ENCODE assay signal across 1 cellular context in the genomic region with DNA sequence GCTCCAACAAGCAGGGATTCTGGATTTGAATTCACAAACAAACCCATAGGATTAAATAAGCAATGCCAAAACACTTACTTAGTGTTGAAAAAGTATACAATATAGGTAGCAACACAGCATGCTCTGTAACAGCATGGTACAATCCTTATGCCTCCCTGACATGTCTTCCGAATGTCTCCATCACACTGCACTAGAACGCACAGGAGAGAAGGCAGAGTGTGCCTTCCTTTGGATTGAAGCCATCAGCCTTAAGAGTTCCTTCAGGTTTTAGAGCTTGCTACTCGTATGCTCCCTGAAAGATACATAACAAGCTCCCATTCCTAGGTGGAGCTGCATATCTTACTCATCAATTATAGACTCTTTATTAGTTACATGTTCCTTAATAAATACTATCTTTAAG.
TF ChIP-seq lines count a peak whose summit lies in the region.

No MANE protein-coding gene starts in this region.

TF ChIP-seq in WTC11, 78 proteins besides CTCF, POLR2A, EP300 and RAD21 (continued from another document):
- peak; percentile 77; the same call in 1 of the 2 replicates for TF ChIP-seq ZNF532 (CRISPR knock-in tag; IDR thresholded peaks at IDR 0.05; ENCODE audit: borderline replicate concordance)
- TF ChIP-seq ZMAT4 (CRISPR knock-in tag; IDR thresholded peaks at IDR 0.05), result peak; percentile 93
- TF ChIP-seq NFATC4 (CRISPR knock-in tag; IDR thresholded peaks at IDR 0.05), result peak; percentile 83
- peak; percentile 95 for TF ChIP-seq PRRX2 (CRISPR knock-in tag; IDR thresholded peaks at IDR 0.05)
- no peak for TF ChIP-seq NFYB (CRISPR knock-in tag; conservative IDR thresholded peaks at IDR 0.05; ENCODE audit: low read depth)
- peak; percentile 87 for TF ChIP-seq ZNF671 (CRISPR knock-in tag; IDR thresholded peaks at IDR 0.05)
- peak; percentile 94 for TF ChIP-seq AR (CRISPR knock-in tag; IDR thresholded peaks at IDR 0.05)
- TF ChIP-seq NR3C1 (CRISPR knock-in tag; conservative IDR thresholded peaks at IDR 0.05; ENCODE audit: low read depth), result no peak
